In the genomic region with DNA sequence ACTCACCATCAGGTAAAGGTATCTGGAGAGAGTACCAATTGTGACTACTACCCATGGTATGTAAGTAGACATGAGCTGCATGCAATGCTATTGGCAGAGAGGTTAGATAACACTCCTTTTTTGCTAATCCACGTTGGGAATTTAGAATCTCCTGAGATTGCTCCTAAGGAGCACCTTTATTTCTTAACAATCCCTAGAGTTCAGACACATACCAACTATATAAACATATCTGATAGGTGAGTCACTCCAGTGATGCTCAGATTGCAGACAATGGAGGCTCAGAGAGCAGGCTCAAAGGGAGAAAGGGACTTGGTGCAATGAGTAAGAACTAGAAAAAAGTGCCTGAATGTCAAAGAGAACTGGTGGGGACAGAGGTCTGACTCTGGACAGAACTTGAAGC, we compare ENCODE assay signal across 10 cellular contexts. TPM values are rescaled to one million over a fixed set of nuclear protein-coding genes. Genes with fewer than 3 reads are reported as not detected.
DNase-seq lines count a peak whose midpoint lies in the region; TF ChIP-seq lines count a peak whose summit lies in the region.
"Had no signal": no experiment of that assay in that cellular context is flagged by ENCODE, and none has a peak within 500 bp of the region (broad histone marks: within the 10 kb centered on the region; RNA-seq: fewer than 3 reads in every experiment).

No MANE protein-coding gene starts in this region.

- DNase-seq in GM12865 (ENCODE audit: low read depth) (peak; percentile 7), LoVo (ENCODE audit: low spot score) (peak; percentile 68), dedifferentiated amniotic fluid mesenchymal stem cell (ENCODE audit: extremely low spot score) (peak; percentile 24), mucosa of gallbladder (ENCODE audit: low spot score) (peak; percentile 36), NCI-H748 (lab: John Stamatoyannopoulos, UW; ENCODE audit: unreplicated experiment) (no peak), NCI-H82 (lab: John Stamatoyannopoulos, UW) (no peak)
- no peak for DNase-seq in activated naive CD4-positive, alpha-beta T cell (lab: John Stamatoyannopoulos, UW)
- DNase-seq: KBM-7, NCI-H510A, T-helper 9 cell had no signal

- no peak for TF ChIP-seq CTCF in GM12865 (IDR thresholded peaks at IDR 0.05; ENCODE audit: insufficient read depth, low read depth, low read length, missing control alignments)

- no peak overlapping the region for H3K4me3 ChIP-seq in GM12865 (ENCODE audit: low read depth, low read length)

RNA-seq across cellular contexts. Expression of a gene that starts 21.7 kb away (rescaled TPM):
- total RNA-seq in mucosa of gallbladder = 89.0 TPM

RNA-seq across cellular contexts. Expression of a gene that starts 47.0 kb away (rescaled TPM):
- total RNA-seq in mucosa of gallbladder = 54.0 TPM

Comparison
In these comparisons a context has a peak if more than half of its experiments do, and no peak if none do; other contexts are left out.
1. DNase-seq: peak in GM12865 (single experiment), LoVo (single experiment), dedifferentiated amniotic fluid mesenchymal stem cell (single experiment) and mucosa of gallbladder (single experiment); none in NCI-H748 (single experiment), NCI-H82 (single experiment) and activated naive CD4-positive, alpha-beta T cell (0 of 4).